Comparison of ENCODE assay signal across 8 cellular contexts in genomic region chr2:112055833-112056625, GRCh38. TPM values are rescaled to one million over a fixed set of nuclear protein-coding genes. Genes with fewer than 3 reads are reported as not detected.
A peak's percentile ranks its signal among the peaks of the same experiment; 100 is the strongest.
DNase-seq lines count a peak whose midpoint lies in the region; ATAC-seq, FAIRE-seq and TF ChIP-seq lines count a peak whose summit lies in the region.

No MANE protein-coding gene starts in this region.

- peak overlapping the region; percentile 39 for H2AFZ ChIP-seq in GM23338

- peak overlapping the region; percentile 74 to 97 (median 91) for H3K27ac Mint-ChIP-seq in CD8-positive, alpha-beta memory T cell
- H3K27ac Mint-ChIP-seq in GM23338 (peak overlapping the region; percentile 66; the same call in 1 of the 2 replicates), memory B cell (peak overlapping the region; percentile 92)
- peak overlapping the region; percentile 94 for H3K27ac Mint-ChIP-seq in activated CD4-positive, alpha-beta memory T cell treated with anti-CD3 and anti-CD28 coated beads, Interleukin-2, amount 10 ng/mL, durations not matched to agents 7 days and 5 days

- POLR2A ChIA-PET in CD8-positive, alpha-beta memory T cell (lab: Charles Lee): interaction anchor here (1.1 to 1.3 kb wide), 3 partner anchors 168 to 589 kb away, joined by 3 to 5 read pairs (median 5); partner anchors contain the start of gene SLC20A1
- POLR2A ChIA-PET in activated CD4-positive, alpha-beta memory T cell treated with anti-CD3 and anti-CD28 coated beads, Interleukin-2, amount 10 ng/mL, durations not matched to agents 7 days and 5 days (lab: Charles Lee): interaction anchor here (1.0 to 2.0 kb wide), 6 partner anchors 8 to 428 kb away, joined by 3 to 13 read pairs (median 5); partner anchors contain the start of genes ANAPC1 and ZC3H8

- CTCF ChIA-PET in CD8-positive, alpha-beta memory T cell (lab: Charles Lee): interaction anchor here (1.0 kb wide), 1 partner anchor 169 kb away, joined by 4 read pairs; no protein-coding TSS in a partner anchor
- CTCF ChIA-PET in activated CD4-positive, alpha-beta memory T cell treated with anti-CD3 and anti-CD28 coated beads, Interleukin-2, amount 10 ng/mL, durations not matched to agents 7 days and 5 days (lab: Charles Lee): no interaction called here

- H3K36me3 ChIP-seq in CD8-positive, alpha-beta memory T cell (ENCODE audit: insufficient read depth, low read length): peaks cover 1% of the 10 kb centered on the region
- no peaks in the 10 kb centered on the region for H3K36me3 ChIP-seq in GM23338 (ENCODE audit: insufficient read depth)

- peaks cover 38 to 46% (median 45%) of the 10 kb centered on the region in 3 donors for H3K4me1 Mint-ChIP-seq in CD8-positive, alpha-beta memory T cell
- H3K4me1 Mint-ChIP-seq in GM23338 (peaks cover 22% of the 10 kb centered on the region), memory B cell (peaks cover 31% of the 10 kb centered on the region)
- H3K4me1 Mint-ChIP-seq in activated CD4-positive, alpha-beta memory T cell treated with anti-CD3 and anti-CD28 coated beads, Interleukin-2, amount 10 ng/mL, durations not matched to agents 7 days and 5 days: peaks cover 41% of the 10 kb centered on the region

- H3K27ac ChIP-seq in CD8-positive, alpha-beta memory T cell (ENCODE audit: low read depth, low read length): peak overlapping the region; percentile 85
- peak overlapping the region; percentile 87; the same call in 1 of the 2 replicates for H3K27ac ChIP-seq in GM23338 (ENCODE audit: low read depth)

- no peaks in the 10 kb centered on the region; the same call in none of the 2 replicates for H4K20me1 ChIP-seq in GM23338 (replicated peaks; ENCODE audit: insufficient read depth)

- TF ChIP-seq CTCF in GM23338 (conservative IDR thresholded peaks at IDR 0.05; ENCODE audit: low read depth in 2 of 2): no peak

- peaks cover 26% of the 10 kb centered on the region for H3K4me1 ChIP-seq in CD8-positive, alpha-beta memory T cell (ENCODE audit: insufficient read depth, low read length)
- peaks cover 15% of the 10 kb centered on the region for H3K4me1 ChIP-seq in GM23338 (ENCODE audit: insufficient read depth)

- H3K9me3 ChIP-seq in CD8-positive, alpha-beta memory T cell (ENCODE audit: low read length): no peaks in the 10 kb centered on the region

- no peaks in the 10 kb centered on the region for H3K27me3 Mint-ChIP-seq in CD8-positive, alpha-beta memory T cell
- H3K27me3 Mint-ChIP-seq in GM23338 (ENCODE audit: insufficient read depth, low read depth, poor library complexity) (peaks cover 13% of the 10 kb centered on the region), memory B cell (no peaks in the 10 kb centered on the region)
- peaks cover 1% of the 10 kb centered on the region for H3K27me3 Mint-ChIP-seq in activated CD4-positive, alpha-beta memory T cell treated with anti-CD3 and anti-CD28 coated beads, Interleukin-2, amount 10 ng/mL, durations not matched to agents 7 days and 5 days

- H3K36me3 Mint-ChIP-seq in CD8-positive, alpha-beta memory T cell: peaks cover 0 to 37% (median 2%) of the 10 kb centered on the region in 3 donors
- H3K36me3 Mint-ChIP-seq in GM23338 (ENCODE audit: low read depth) (no peaks in the 10 kb centered on the region), memory B cell (peaks cover 6% of the 10 kb centered on the region)
- H3K36me3 Mint-ChIP-seq in activated CD4-positive, alpha-beta memory T cell treated with anti-CD3 and anti-CD28 coated beads, Interleukin-2, amount 10 ng/mL, durations not matched to agents 7 days and 5 days (ENCODE audit: low read depth): peaks cover 21% of the 10 kb centered on the region

- H3K4me3 ChIP-seq in CD8-positive, alpha-beta memory T cell (ENCODE audit: low read length): peak overlapping the region; percentile 76
- H3K4me3 ChIP-seq in GM23338: peak overlapping the region; percentile 96

- peak in 4 of 5 donors; percentile 7 to 26 (median 14) for DNase-seq in CD8-positive, alpha-beta memory T cell
- DNase-seq in GM23338 (ENCODE audit: low spot score): peak; percentile 61
- peak; percentile 58 for DNase-seq in NCI-H2227 treated with DMSO at 0.1 percent for 48 hours (lab: John Stamatoyannopoulos, UW)
- peak; percentile 44 for DNase-seq in activated CD4-positive, alpha-beta memory T cell treated with anti-CD3 and anti-CD28 coated beads, Interleukin-2, amount 10 ng/mL, durations not matched to agents 7 days and 5 days
- DNase-seq in memory B cell (ENCODE audit: low spot score in 2 of 2): no peak
- peak; percentile 53 for DNase-seq in stimulated activated naive CD8-positive, alpha-beta T cell treated with anti-CD3 and anti-CD28 coated beads, Interleukin-15, Interleukin-2, amounts not matched to agents 100 U/mL and 50 U/mL, for 24 hours

- ATAC-seq in GM23338: peak; percentile 13
- ATAC-seq in memory B cell (ENCODE audit: low read depth): no peak
- ATAC-seq in stimulated activated naive CD8-positive, alpha-beta T cell treated with anti-CD3 and anti-CD28 coated beads, Interleukin-15, Interleukin-2, amounts not matched to agents 100 U/mL and 50 U/mL, for 24 hours: no peak
- no peak for ATAC-seq in HG03571 (IDR thresholded peaks at IDR 0.05; ENCODE audit: unreplicated experiment)

- FAIRE-seq in endometrium (lab: Jason Lieb, UNC): peak; percentile 80

- H3K4me2 ChIP-seq in GM23338: peak overlapping the region; percentile 82

- H3K9me3 Mint-ChIP-seq in CD8-positive, alpha-beta memory T cell: no peaks in the 10 kb centered on the region
- H3K9me3 Mint-ChIP-seq in GM23338 (no peaks in the 10 kb centered on the region), memory B cell (no peaks in the 10 kb centered on the region)
- H3K9me3 Mint-ChIP-seq in activated CD4-positive, alpha-beta memory T cell treated with anti-CD3 and anti-CD28 coated beads, Interleukin-2, amount 10 ng/mL, durations not matched to agents 7 days and 5 days: no peaks in the 10 kb centered on the region

- peaks cover 4% of the 10 kb centered on the region; the same call in 1 of the 2 replicates for H3K79me2 ChIP-seq in GM23338 (replicated peaks; ENCODE audit: insufficient read depth)

- peaks cover 3% of the 10 kb centered on the region for H3F3A ChIP-seq in GM23338 (replicated peaks; ENCODE audit: low read depth)

- peak overlapping the region; percentile 85 to 98 (median 95) for H3K4me3 Mint-ChIP-seq in CD8-positive, alpha-beta memory T cell
- peak overlapping the region; percentile 78 for H3K4me3 Mint-ChIP-seq in GM23338
- H3K4me3 Mint-ChIP-seq in activated CD4-positive, alpha-beta memory T cell treated with anti-CD3 and anti-CD28 coated beads, Interleukin-2, amount 10 ng/mL, durations not matched to agents 7 days and 5 days: peak overlapping the region; percentile 89
- peak overlapping the region; percentile 92 for H3K4me3 Mint-ChIP-seq in memory B cell

- H3K27me3 ChIP-seq in CD8-positive, alpha-beta memory T cell (ENCODE audit: insufficient read depth, low read length, poor library complexity, severe bottlenecking): no peaks in the 10 kb centered on the region
- no peaks in the 10 kb centered on the region for H3K27me3 ChIP-seq in GM23338 (ENCODE audit: insufficient read depth)

- no peaks in the 10 kb centered on the region for H3K9me2 ChIP-seq in GM23338 (ENCODE audit: insufficient read depth)

TF ChIP-seq in GM23338, 12 proteins besides CTCF, POLR2A, EP300 and RAD21 (continues in another document):
- no peak for TF ChIP-seq EZH2 (IDR thresholded peaks at IDR 0.05; ENCODE audit: low read depth, unreplicated experiment)
- TF ChIP-seq JUNB (IDR thresholded peaks at IDR 0.05; ENCODE audit: unreplicated experiment): no peak
- no peak for TF ChIP-seq ZNF114 (CRISPR knock-in tag; IDR thresholded peaks at IDR 0.05)
- TF ChIP-seq REST (IDR thresholded peaks at IDR 0.05; ENCODE audit: unreplicated experiment): no peak
- no peak for TF ChIP-seq STAT1 (IDR thresholded peaks at IDR 0.05; ENCODE audit: unreplicated experiment)
- TF ChIP-seq ETS1 (IDR thresholded peaks at IDR 0.05): no peak

RNA-seq across cellular contexts. Expression of gene TMEM87B, which starts 1.0 kb away (rescaled TPM):
- 10 to 100 TPM; 16.8 to 17.3 TPM for total RNA-seq in CD8-positive, alpha-beta memory T cell
- polyA plus RNA-seq in CD8-positive, alpha-beta memory T cell: 12.9 TPM
- total RNA-seq in GM23338 (2014; rRNA removed; shearing (Covaris generic)): 15.4 and 25.0 TPM in 2 replicates
- 5.1 and 7.0 TPM in 2 replicates for polyA plus RNA-seq in GM23338 (2016; fragmentation: Nextera tagmentation; extraction: Ambion mirVana)
- 10 to 100 TPM; 23.8 to 24.0 TPM for total RNA-seq in activated CD4-positive, alpha-beta memory T cell treated with anti-CD3 and anti-CD28 coated beads, Interleukin-2, amount 10 ng/mL, durations not matched to agents 7 days and 5 days

Comparison
In these comparisons a context has a peak if more than half of its experiments do, and no peak if none do; other contexts are left out.
1. DNase-seq: peak in CD8-positive, alpha-beta memory T cell (4 of 5), GM23338 (single experiment), NCI-H2227 treated with DMSO at 0.1 percent for 48 hours (single experiment), activated CD4-positive, alpha-beta memory T cell treated with anti-CD3 and anti-CD28 coated beads, Interleukin-2, amount 10 ng/mL, durations not matched to agents 7 days and 5 days (single experiment) and stimulated activated naive CD8-positive, alpha-beta T cell treated with anti-CD3 and anti-CD28 coated beads, Interleukin-15, Interleukin-2, amounts not matched to agents 100 U/mL and 50 U/mL, for 24 hours (single experiment); none in memory B cell (0 of 2).
2. Peak in every context shown above with its lines, with median percentiles within 50 percentile points of each other: H3K27ac Mint-ChIP-seq and H3K4me3 Mint-ChIP-seq.